Comparison of ENCODE assay signal across 1 cellular context in the genomic region with DNA sequence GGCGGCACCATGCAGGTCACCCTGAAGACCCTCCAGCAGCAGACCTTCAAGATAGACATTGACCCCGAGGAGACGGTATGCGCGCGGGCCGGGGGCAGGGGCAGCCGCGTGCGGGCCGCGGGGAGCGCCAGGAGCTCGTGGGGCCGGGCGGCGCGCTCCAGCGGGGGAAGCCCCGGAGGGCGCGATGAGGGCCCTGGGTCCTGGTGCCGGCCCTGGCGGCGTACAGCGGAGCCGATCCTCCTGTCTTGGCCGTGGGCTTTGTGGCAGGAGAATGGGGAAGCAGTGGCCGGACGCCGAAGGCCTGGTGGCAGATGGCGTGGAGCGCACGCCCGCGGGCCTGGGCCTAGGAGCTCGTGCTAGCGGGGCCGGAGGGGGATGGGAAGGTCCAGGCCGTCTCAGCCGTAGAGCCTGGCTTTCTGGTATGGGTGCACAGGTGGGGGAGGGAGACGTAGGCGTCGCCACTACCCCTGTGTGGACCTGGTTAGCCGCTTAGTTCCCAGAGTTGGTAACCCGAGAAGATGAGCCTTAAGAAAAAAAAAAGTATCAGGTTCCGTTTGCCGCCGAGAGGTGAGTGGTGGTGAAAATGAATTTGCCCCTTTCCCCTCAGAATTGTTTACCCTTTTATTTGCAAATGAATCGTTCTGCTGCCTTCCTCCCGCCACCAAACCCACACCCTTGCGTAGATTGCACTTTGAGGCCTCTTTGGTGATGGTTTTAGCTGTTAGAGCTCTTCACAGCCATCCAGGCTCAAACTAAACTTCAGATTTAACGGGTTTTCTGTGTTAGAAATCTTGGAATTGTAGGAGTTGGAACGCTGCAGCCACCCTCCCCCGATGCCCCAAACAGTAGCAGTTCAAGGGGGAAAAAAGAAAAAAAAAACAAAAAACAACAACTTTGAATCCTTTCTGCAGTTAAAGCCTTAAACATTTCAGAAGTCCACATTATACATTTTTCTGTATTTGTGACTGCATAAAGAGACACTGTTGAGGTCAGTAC.
TF ChIP-seq lines count a peak whose summit lies in the region.

No MANE protein-coding gene starts in this region.

TF ChIP-seq in IMR-90, 13 proteins besides CTCF, POLR2A, EP300 and RAD21:
- TF ChIP-seq, protein P1, sequence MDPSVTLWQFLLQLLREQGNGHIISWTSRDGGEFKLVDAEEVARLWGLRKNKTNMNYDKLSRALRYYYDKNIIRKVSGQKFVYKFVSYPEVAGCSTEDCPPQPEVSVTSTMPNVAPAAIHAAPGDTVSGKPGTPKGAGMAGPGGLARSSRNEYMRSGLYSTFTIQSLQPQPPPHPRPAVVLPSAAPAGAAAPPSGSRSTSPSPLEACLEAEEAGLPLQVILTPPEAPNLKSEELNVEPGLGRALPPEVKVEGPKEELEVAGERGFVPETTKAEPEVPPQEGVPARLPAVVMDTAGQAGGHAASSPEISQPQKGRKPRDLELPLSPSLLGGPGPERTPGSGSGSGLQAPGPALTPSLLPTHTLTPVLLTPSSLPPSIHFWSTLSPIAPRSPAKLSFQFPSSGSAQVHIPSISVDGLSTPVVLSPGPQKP (IDR thresholded peaks at IDR 0.05; ENCODE audit: borderline replicate concordance, low read depth, low read length): no peak
- no peak for TF ChIP-seq CHD1 (IDR thresholded peaks at IDR 0.05; ENCODE audit: low read depth, low read length)
- TF ChIP-seq SMC3 (IDR thresholded peaks at IDR 0.05; ENCODE audit: low read depth, low read length): no peak
- TF ChIP-seq MXI1 (IDR thresholded peaks at IDR 0.05; ENCODE audit: borderline replicate concordance, low read depth, low read length): peak; percentile 80; the same call in 1 of the 2 replicates
